11 cellular contexts compared by ENCODE assay signal in the genomic region with DNA sequence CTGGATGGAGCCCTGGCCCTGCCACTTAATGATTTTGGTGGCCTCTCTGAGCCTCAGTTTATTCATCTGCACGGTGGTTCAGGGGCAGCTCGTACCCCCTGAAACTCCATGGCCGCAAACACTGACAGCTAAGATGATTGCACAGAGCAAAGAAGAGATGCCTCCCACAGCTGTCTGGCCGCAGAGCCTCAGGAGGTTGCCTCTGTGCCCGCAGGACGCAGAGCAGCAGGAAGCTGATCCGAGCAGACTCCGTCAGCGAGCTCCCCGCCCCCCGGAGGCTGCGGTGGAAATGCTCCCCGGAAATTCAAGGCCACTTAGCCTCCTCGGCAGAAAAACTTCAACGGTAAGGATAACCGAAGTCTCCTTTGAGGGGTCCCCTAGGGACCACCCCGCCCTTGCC. TPM values are rescaled to one million over a fixed set of nuclear protein-coding genes. Genes with fewer than 3 reads are reported as not detected.
DNase-seq lines count a peak whose midpoint lies in the region; ATAC-seq and TF ChIP-seq lines count a peak whose summit lies in the region.
"Had no signal": no experiment of that assay in that cellular context is flagged by ENCODE, and none has a peak within 500 bp of the region (broad histone marks: within the 10 kb centered on the region; RNA-seq: fewer than 3 reads in every experiment).

No MANE protein-coding gene starts in this region.

- peak; percentile 38 for DNase-seq in stimulated activated CD4-positive, alpha-beta T cell treated with anti-CD3 and anti-CD28 coated beads, Interleukin-15, amount 100 ng/mL, for 24 hours
- DNase-seq in stimulated activated CD4-positive, alpha-beta T cell treated with anti-CD3 and anti-CD28 coated beads, Interleukin-4, amount 100 ng/mL, for 1 hour: no peak
- no peak for DNase-seq in RWPE2 (ENCODE audit: low spot score)
- peak; percentile 79 for DNase-seq in esophagus muscularis mucosa (ENCODE audit: extremely low spot score)
- no peak for DNase-seq in mucosa of descending colon
- DNase-seq in NCI-H2081 treated with DMSO at 0.1 percent for 48 hours (lab: John Stamatoyannopoulos, UW): no peak
- DNase-seq: NCI-H2107, ovary had no signal

- no peaks in the 10 kb centered on the region for H3K4me1 ChIP-seq in RWPE2 (ENCODE audit: insufficient read depth, poor library complexity, severe bottlenecking)
- no peaks in the 10 kb centered on the region for H3K4me1 ChIP-seq in esophagus muscularis mucosa
- H3K4me1 ChIP-seq in mucosa of descending colon (ENCODE audit: low read depth): no peaks in the 10 kb centered on the region

- WGBS in esophagus muscularis mucosa: 22% methylated on average over 16 of the region's 17 CpGs

- no peak for TF ChIP-seq EP300 in esophagus muscularis mucosa (IDR thresholded peaks at IDR 0.05)

- intact Hi-C loops in esophagus muscularis mucosa (cut with DNase I) (no loop called here), mucosa of descending colon (cut with DNase I, micrococcal nuclease) (no loop called here)

- no peak for TF ChIP-seq POLR2A in esophagus muscularis mucosa (IDR thresholded peaks at IDR 0.05; ENCODE audit: low read depth)

- H3K4me3 ChIP-seq in RWPE2 (ENCODE audit: severe bottlenecking) (no peak overlapping the region), esophagus muscularis mucosa (no peak overlapping the region), mucosa of descending colon (no peak overlapping the region)
- H3K4me3 ChIP-seq: ovary had no signal

- H3K36me3 ChIP-seq in RWPE2 (ENCODE audit: low read depth): no peaks in the 10 kb centered on the region
- no peaks in the 10 kb centered on the region for H3K36me3 ChIP-seq in esophagus muscularis mucosa
- no peaks in the 10 kb centered on the region for H3K36me3 ChIP-seq in mucosa of descending colon (ENCODE audit: low read depth)
- H3K36me3 ChIP-seq: ovary had no signal

- H3K27ac ChIP-seq in RWPE2 (ENCODE audit: poor library complexity, severe bottlenecking): no peak overlapping the region
- H3K27ac ChIP-seq in esophagus muscularis mucosa (replicated peaks in 1 of 4): no peak overlapping the region
- H3K27ac ChIP-seq: C4-2B, ovary had no signal

- H3K9me3 ChIP-seq in RWPE2 (ENCODE audit: severe bottlenecking) (no peaks in the 10 kb centered on the region), esophagus muscularis mucosa (no peaks in the 10 kb centered on the region), mucosa of descending colon (no peaks in the 10 kb centered on the region)
- H3K9me3 ChIP-seq: ovary had no signal

- H3K27me3 ChIP-seq in RWPE2 (ENCODE audit: insufficient read depth, poor library complexity, severe bottlenecking) (no peaks in the 10 kb centered on the region), esophagus muscularis mucosa (peaks cover 0 to 66% (median 0%) of the 10 kb centered on the region in 4 donors)
- H3K27me3 ChIP-seq: ovary had no signal

- ATAC-seq in RWPE2 (ENCODE audit: low read depth) (peak; percentile 36; the same call in 2 of the 3 replicates), mucosa of descending colon (no peak), HG03571 (IDR thresholded peaks at IDR 0.05; ENCODE audit: unreplicated experiment) (no peak), GM19395 (IDR thresholded peaks at IDR 0.05; ENCODE audit: unreplicated experiment) (no peak)

- no peak for TF ChIP-seq CTCF in RWPE2 (IDR thresholded peaks at IDR 0.05; ENCODE audit: poor library complexity, severe bottlenecking)
- TF ChIP-seq CTCF in esophagus muscularis mucosa (IDR thresholded peaks at IDR 0.05): no peak
- no peak for TF ChIP-seq CTCF in mucosa of descending colon (IDR thresholded peaks at IDR 0.05)

RNA-seq across cellular contexts. Expression of a gene that starts 30.2 kb away (rescaled TPM):
- total RNA-seq in esophagus muscularis mucosa: not detected
- total RNA-seq in mucosa of descending colon: not detected
- total RNA-seq: ovary had no signal

RNA-seq across cellular contexts. Expression of a gene that starts 35.5 kb away (rescaled TPM):
- under 1 TPM in 1 of 4 donors, not detected in 3; 0.17 TPM for total RNA-seq in esophagus muscularis mucosa
- total RNA-seq in mucosa of descending colon: 1 to 10 TPM in 1 of 3 donors, under 1 TPM in 2; 0.61 to 1.6 (median 0.84) TPM
- total RNA-seq: ovary had no signal

RNA-seq across cellular contexts. Expression of a gene that starts 39.2 kb away (rescaled TPM):
- total RNA-seq in esophagus muscularis mucosa (1 to 10 TPM in 2 of 4 donors, under 1 TPM in 2; 0.42 to 1.7 (median 0.81) TPM), mucosa of descending colon (1 to 10 TPM in 1 of 3 donors, not detected in 2; 1.6 TPM)
- total RNA-seq: ovary had no signal

Comparison
In these comparisons a context has a peak if more than half of its experiments do, and no peak if none do; other contexts are left out.
1. DNase-seq: peak in stimulated activated CD4-positive, alpha-beta T cell treated with anti-CD3 and anti-CD28 coated beads, Interleukin-15, amount 100 ng/mL, for 24 hours (single experiment) and esophagus muscularis mucosa (single experiment); none in stimulated activated CD4-positive, alpha-beta T cell treated with anti-CD3 and anti-CD28 coated beads, Interleukin-4, amount 100 ng/mL, for 1 hour (single experiment), RWPE2 (single experiment), mucosa of descending colon (0 of 3) and NCI-H2081 treated with DMSO at 0.1 percent for 48 hours (single experiment).